In the genomic region with DNA sequence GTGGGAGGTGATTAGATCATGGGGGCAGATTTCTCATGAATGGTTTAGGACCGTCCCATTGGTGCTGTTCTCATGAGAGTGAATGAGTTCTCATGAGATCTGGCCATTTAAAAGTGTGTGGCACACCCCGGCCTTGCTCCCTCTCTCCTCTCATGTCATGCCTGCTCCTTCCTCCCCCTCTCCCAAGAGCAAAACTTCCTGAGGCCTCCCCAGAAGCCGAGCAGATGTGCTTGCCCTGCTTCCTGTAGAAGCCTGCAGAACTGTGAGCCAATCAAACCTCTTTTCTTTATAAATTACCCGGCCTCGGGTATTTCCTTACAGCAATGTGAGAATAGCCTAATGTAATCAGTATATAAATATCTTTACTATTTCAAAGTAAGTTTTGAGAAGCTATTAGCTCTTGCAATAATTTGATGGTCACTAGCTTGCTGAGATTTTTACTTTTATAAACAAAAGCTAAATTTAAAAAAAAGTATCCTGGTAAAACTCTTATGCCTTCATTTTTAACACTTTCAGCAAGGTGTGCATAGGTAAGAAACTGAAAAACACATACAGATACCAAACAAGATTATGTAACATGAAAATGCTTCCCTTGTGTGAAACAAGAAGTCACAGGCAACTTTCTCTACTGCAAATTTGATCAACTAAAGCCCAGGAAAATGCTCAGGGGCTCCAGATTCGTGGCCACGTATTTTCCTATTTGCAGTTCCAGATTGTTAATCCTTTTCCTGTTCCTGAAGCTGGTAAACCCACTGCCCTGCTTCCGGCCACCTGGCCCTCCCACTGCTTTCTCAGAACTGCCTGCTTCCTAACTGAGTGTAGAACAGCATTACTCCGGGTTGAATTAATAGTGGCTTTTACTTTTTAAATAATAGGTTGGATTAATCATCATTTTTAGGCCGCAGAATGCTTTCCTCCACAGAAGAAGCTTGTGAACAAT, we compare ENCODE assay signal across 20 cellular contexts.
A peak's percentile ranks its signal among the peaks of the same experiment; 100 is the strongest.
DNase-seq lines count a peak whose midpoint lies in the region; ATAC-seq and TF ChIP-seq lines count a peak whose summit lies in the region.
"Had no signal": no experiment of that assay in that cellular context is flagged by ENCODE, and none has a peak within 500 bp of the region (broad histone marks: within the 10 kb centered on the region; RNA-seq: fewer than 3 reads in every experiment).

No MANE protein-coding gene starts in this region.

- intact Hi-C loops in mammary epithelial cell (cut with micrococcal nuclease) = no loop called here

- TF ChIP-seq CTCF in mammary epithelial cell (conservative IDR thresholded peaks at IDR 0.05 in 1 of 2, IDR thresholded peaks at IDR 0.05 in 1 of 2; ENCODE audit: extremely low read depth in 1 of 2, insufficient read depth in 1 of 2, low read depth in 1 of 2, low read length in 2 of 2) = no peak

- H3K27me3 ChIP-seq in mammary epithelial cell (ENCODE audit: insufficient read depth, low read length) (no peaks in the 10 kb centered on the region), stomach smooth muscle (ENCODE audit: control insufficient read depth in 1 of 2, insufficient read depth in 2 of 2, low read length in 2 of 2) (no peaks in the 10 kb centered on the region)
- H3K27me3 ChIP-seq: adrenal gland, Peyer's patch, SJSA1 had no signal

- H3K4me2 ChIP-seq in mammary epithelial cell (ENCODE audit: insufficient read depth, low read depth, low read length) = no peak overlapping the region

- ATAC-seq in HG02642 (IDR thresholded peaks at IDR 0.05; ENCODE audit: poor library complexity, unreplicated experiment) (peak; percentile 52), HG02870 (IDR thresholded peaks at IDR 0.05; ENCODE audit: unreplicated experiment) (no peak)
- ATAC-seq: left ventricle myocardium superior had no signal

- WGBS in mammary epithelial cell (ENCODE audit: low coverage, missing lambda C conversion rate) = 43% methylated on average over 10 of the region's 10 CpGs

- H2AFZ ChIP-seq in mammary epithelial cell (ENCODE audit: low read depth, low read length) = peak overlapping the region; percentile 34

- dilution Hi-C loops in mammary epithelial cell (cut with HindIII; ENCODE audit: low sequenced_read_pairs) = loop anchor here (5.0 kb wide), 1 partner anchor 46 kb away; no protein-coding TSS in a partner anchor

- CTCF ChIA-PET in mammary epithelial cell (lab: Charles Lee; ENCODE audit: low non-redundant PET) = no interaction called here

- BruUV-seq in mammary epithelial cell (replicated peaks; lab: Mats Ljungman, UMichigan) = no TSS peak

- H3K27ac ChIP-seq in mammary epithelial cell (ENCODE audit: insufficient read depth, low read depth, low read length) = no peak overlapping the region
- H3K27ac ChIP-seq in stomach smooth muscle (ENCODE audit: low read length) = peak overlapping the region; percentile 53
- H3K27ac ChIP-seq: Peyer's patch, SJSA1 had no signal

- in situ Hi-C loops in mammary epithelial cell (cut with MboI; ENCODE audit: low sequenced_read_pairs in 2 of 2) = no loop called here

- H3K4me1 ChIP-seq in mammary epithelial cell (ENCODE audit: insufficient read depth, low read length) = no peaks in the 10 kb centered on the region
- peaks cover 2% of the 10 kb centered on the region for H3K4me1 ChIP-seq in stomach smooth muscle (ENCODE audit: control insufficient read depth, insufficient read depth, low read length)
- H3K4me1 ChIP-seq: Caco-2, HAP-1, Peyer's patch, SJSA1 had no signal

- no peak overlapping the region for H3K4me3 ChIP-seq in mammary epithelial cell (replicated peaks in 1 of 3; ENCODE audit: insufficient read depth in 1 of 3, low read depth in 2 of 3, low read length in 3 of 3)
- H3K4me3 ChIP-seq in stomach smooth muscle (ENCODE audit: low read length in 2 of 2) = peak overlapping the region in 1 of 2 donors; percentile 35
- H3K4me3 ChIP-seq: adrenal gland, HAP-1, Peyer's patch, SJSA1 had no signal

- H3K9ac ChIP-seq in mammary epithelial cell (ENCODE audit: insufficient read depth, low read length) (no peak overlapping the region), stomach smooth muscle (ENCODE audit: low read length in 2 of 2) (no peak overlapping the region)

- no peaks in the 10 kb centered on the region for H3K36me3 ChIP-seq in mammary epithelial cell (ENCODE audit: insufficient read depth, low read length)
- no peaks in the 10 kb centered on the region for H3K36me3 ChIP-seq in stomach smooth muscle (ENCODE audit: control insufficient read depth in 2 of 2, insufficient read depth in 2 of 2, low read length in 2 of 2)
- H3K36me3 ChIP-seq: adrenal gland, HAP-1, Peyer's patch, SJSA1 had no signal

- DNase-seq in NCI-H82 (lab: John Stamatoyannopoulos, UW) (peak; percentile 30), NCI-H82 treated with DMSO at 0.1 percent for 48 hours (lab: John Stamatoyannopoulos, UW; ENCODE audit: unreplicated experiment) (no peak), mammary epithelial cell (no peak), GOT3 (lab: John Stamatoyannopoulos, UW) (no peak)
- DNase-seq in activated effector memory CD4-positive, alpha-beta T cell treated with anti-CD3 and anti-CD28 coated beads, Interleukin-2, amount 50 U/mL, for 16 hours = no peak
- DNase-seq: 8988T; activated CD4-positive, alpha-beta T cell treated with anti-CD3 and anti-CD28 coated beads, Interleukin-2, amount 50 U/mL, for 4 hours; activated gamma-delta T cell treated with Interleukin-2 at 50 U/mL for 16 hours; Caco-2; left ventricle myocardium superior; NCI-H1694 treated with DMSO at 0.1 percent for 48 hours; NCI-H226; Peyer's patch; retina had no signal

- H3K79me2 ChIP-seq in mammary epithelial cell (ENCODE audit: insufficient read depth, low read length) = no peaks in the 10 kb centered on the region

- no peaks in the 10 kb centered on the region for H4K20me1 ChIP-seq in mammary epithelial cell (ENCODE audit: insufficient read depth, low read length)

- H3K9me3 ChIP-seq in mammary epithelial cell (replicated peaks; ENCODE audit: insufficient read depth, low read length) = no peaks in the 10 kb centered on the region
- no peaks in the 10 kb centered on the region for H3K9me3 ChIP-seq in stomach smooth muscle (ENCODE audit: control insufficient read depth in 2 of 2, low read length in 2 of 2)
- H3K9me3 ChIP-seq: adrenal gland, Caco-2, HAP-1, Peyer's patch, SJSA1 had no signal
